In the genomic region with DNA sequence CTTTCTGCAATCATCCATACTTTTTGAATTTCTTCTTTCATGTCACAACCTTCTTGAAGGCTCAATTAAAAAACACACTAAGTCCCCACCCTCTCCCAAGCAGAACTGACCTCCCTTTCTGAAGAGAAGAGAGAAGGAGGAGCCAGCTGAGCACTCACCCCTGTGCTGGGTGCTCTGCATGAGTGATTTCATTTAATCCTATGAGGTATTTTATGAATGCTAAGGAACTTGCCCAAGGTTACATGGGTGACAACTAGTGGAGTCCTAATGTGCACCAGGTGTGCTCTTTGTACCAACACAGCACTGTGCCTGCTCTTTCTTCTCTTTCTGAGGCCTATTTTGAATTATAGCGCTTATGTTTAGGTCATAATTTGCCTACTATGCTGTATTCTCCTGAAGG, we compare ENCODE assay signal across 20 cellular contexts.
"Had no signal": no experiment of that assay in that cellular context is flagged by ENCODE, and none has a peak within 500 bp of the region (broad histone marks: within the 10 kb centered on the region; RNA-seq: fewer than 3 reads in every experiment).

No MANE protein-coding gene starts in this region.

- H3K27ac Mint-ChIP-seq: activated B cell treated with CpG ODN at 0.5 μM for 24 hours; activated CD8-positive, alpha-beta T cell treated with anti-CD3 and anti-CD28 coated beads, Interleukin-2, amount 10 ng/mL, durations not matched to agents 7 days and 5 days; activated naive CD8-positive, alpha-beta T cell treated with anti-CD3 and anti-CD28 coated beads, Interleukin-2, amount 10 ng/mL, durations not matched to agents 7 days and 5 days; dendritic cell treated with granulocyte-macrophage colony-stimulating factor and Interleukin-4, amounts not matched to agents 40 ng/mL and 50 ng/mL, for 4 days; effector memory CD8-positive, alpha-beta T cell; T-helper 1 cell treated with Interleukin-12 subunit alpha and Interleukin-12 subunit beta and Interleukin-4 antibody, amounts not matched to agents 30 μg/mL and 1 μg/mL, for 36 hours had no signal

- H3K36me3 ChIP-seq: pancreas, uterus had no signal

- H3K4me1 ChIP-seq: pancreas, uterus had no signal

- H3K9me3 Mint-ChIP-seq: activated B cell treated with CpG ODN at 0.5 μM for 24 hours; activated naive CD8-positive, alpha-beta T cell treated with anti-CD3 and anti-CD28 coated beads, Interleukin-2, amount 10 ng/mL, durations not matched to agents 7 days and 5 days; dendritic cell treated with granulocyte-macrophage colony-stimulating factor and Interleukin-4, amounts not matched to agents 40 ng/mL and 50 ng/mL, for 4 days; effector memory CD8-positive, alpha-beta T cell; T-helper 1 cell treated with Interleukin-12 subunit alpha and Interleukin-12 subunit beta and Interleukin-4 antibody, amounts not matched to agents 30 μg/mL and 1 μg/mL, for 36 hours had no signal

- H3K27ac ChIP-seq: heart right ventricle, pancreas, uterus had no signal

- DNase-seq: activated B cell treated with CpG ODN at 0.5 μM for 24 hours; activated CD4-positive, alpha-beta T cell treated with anti-CD3 and anti-CD28 coated beads for 48 hours; activated CD8-positive, alpha-beta memory T cell treated with anti-CD3 and anti-CD28 coated beads, Interleukin-2, amount 50 U/mL, for 4 hours; activated CD8-positive, alpha-beta T cell treated with anti-CD3 and anti-CD28 coated beads, Interleukin-2, amount 10 ng/mL, durations not matched to agents 7 days and 5 days; activated gamma-delta T cell treated with Interleukin-2 at 50 U/mL for 16 hours; activated naive CD8-positive, alpha-beta T cell treated with anti-CD3 and anti-CD28 coated beads, Interleukin-2, amount 10 ng/mL, durations not matched to agents 7 days and 5 days; anterior cingulate cortex; cerebellar nuclear complex; effector memory CD8-positive, alpha-beta T cell; heart right ventricle; left colon; midbrain; pancreas; stimulated activated CD4-positive, alpha-beta T cell treated with anti-CD3 and anti-CD28 coated beads, Interleukin-12 subunit alpha, Interleukin-12 subunit beta, amount 100 ng/mL, for 4 hours; stimulated activated CD4-positive, alpha-beta T cell treated with anti-CD3 and anti-CD28 coated beads, Interleukin-2, amount 100 ng/mL, for 24 hours; uterus had no signal

- H3K27me3 ChIP-seq: heart right ventricle, pancreas, tibial nerve, uterus had no signal

- H3K36me3 Mint-ChIP-seq: activated naive CD8-positive, alpha-beta T cell treated with anti-CD3 and anti-CD28 coated beads, Interleukin-2, amount 10 ng/mL, durations not matched to agents 7 days and 5 days had no signal

- H3K4me3 ChIP-seq: heart right ventricle, lung, pancreas, tibial nerve, uterus had no signal

- H3K4me3 Mint-ChIP-seq: activated B cell treated with CpG ODN at 0.5 μM for 24 hours; activated CD8-positive, alpha-beta T cell treated with anti-CD3 and anti-CD28 coated beads, Interleukin-2, amount 10 ng/mL, durations not matched to agents 7 days and 5 days; activated naive CD8-positive, alpha-beta T cell treated with anti-CD3 and anti-CD28 coated beads, Interleukin-2, amount 10 ng/mL, durations not matched to agents 7 days and 5 days; dendritic cell treated with granulocyte-macrophage colony-stimulating factor and Interleukin-4, amounts not matched to agents 40 ng/mL and 50 ng/mL, for 4 days; effector memory CD8-positive, alpha-beta T cell; T-helper 1 cell treated with Interleukin-12 subunit alpha and Interleukin-12 subunit beta and Interleukin-4 antibody, amounts not matched to agents 30 μg/mL and 1 μg/mL, for 36 hours had no signal

- H3K9me3 ChIP-seq: heart right ventricle, pancreas, tibial nerve, uterus had no signal

- H3K4me1 Mint-ChIP-seq: activated B cell treated with CpG ODN at 0.5 μM for 24 hours; activated naive CD8-positive, alpha-beta T cell treated with anti-CD3 and anti-CD28 coated beads, Interleukin-2, amount 10 ng/mL, durations not matched to agents 7 days and 5 days had no signal

- ATAC-seq: activated CD8-positive, alpha-beta T cell treated with anti-CD3 and anti-CD28 coated beads, Interleukin-2, amount 10 ng/mL, durations not matched to agents 7 days and 5 days; effector memory CD8-positive, alpha-beta T cell; heart right ventricle; left colon; pancreas had no signal
